ENCODE assay signal across 1 cellular context in the genomic region with DNA sequence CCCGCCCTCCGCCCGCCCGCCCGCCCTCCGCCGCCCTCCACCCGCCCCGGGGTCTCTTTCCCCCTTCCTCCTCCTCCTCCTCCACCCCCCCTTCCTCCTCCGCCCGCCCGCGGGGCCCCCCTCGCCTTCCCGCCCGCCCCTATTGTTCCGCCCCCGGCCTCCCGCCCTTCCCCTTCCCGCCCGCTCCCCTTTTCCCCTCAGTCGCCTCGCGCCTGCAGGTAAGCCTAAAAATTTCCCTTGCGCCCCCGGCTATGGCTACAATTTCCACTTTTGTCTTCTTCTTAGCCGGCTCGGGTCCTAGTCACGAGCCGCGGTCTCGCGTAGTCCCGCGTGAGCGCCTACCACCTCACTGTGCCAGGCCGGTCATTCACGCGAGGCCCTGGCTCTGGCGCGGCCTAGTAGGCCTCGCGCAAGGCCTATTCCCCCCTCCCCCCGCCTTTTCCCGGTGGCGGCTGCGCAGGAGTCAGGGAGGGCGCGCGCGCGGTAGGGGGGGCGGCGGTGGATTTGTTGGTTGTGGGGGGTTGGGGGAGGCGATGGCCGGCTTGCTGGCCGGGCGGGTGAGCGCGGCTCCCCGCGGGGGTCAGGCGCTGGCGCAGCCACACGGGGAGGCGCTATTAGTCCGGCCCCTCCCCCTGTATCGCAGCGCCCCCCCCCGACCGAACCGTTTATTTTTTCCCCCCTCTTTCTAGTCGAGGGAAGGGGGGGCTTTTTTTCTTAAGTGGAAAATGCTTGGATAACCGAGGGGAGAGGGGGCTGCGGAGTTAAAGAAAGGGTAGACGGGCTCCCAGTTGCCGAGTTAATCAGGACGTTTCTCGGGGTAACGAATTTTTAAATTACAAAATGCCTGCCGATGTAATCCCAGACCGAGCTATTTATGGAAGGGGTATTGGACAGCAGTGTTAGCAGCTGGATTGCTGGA.
TF ChIP-seq lines count a peak whose summit lies in the region.

No MANE protein-coding gene starts in this region.

TF ChIP-seq in HepG2, 621 proteins besides CTCF, POLR2A, EP300 and RAD21 (continued from another document and continues in another):
- TF ChIP-seq, protein P1, sequence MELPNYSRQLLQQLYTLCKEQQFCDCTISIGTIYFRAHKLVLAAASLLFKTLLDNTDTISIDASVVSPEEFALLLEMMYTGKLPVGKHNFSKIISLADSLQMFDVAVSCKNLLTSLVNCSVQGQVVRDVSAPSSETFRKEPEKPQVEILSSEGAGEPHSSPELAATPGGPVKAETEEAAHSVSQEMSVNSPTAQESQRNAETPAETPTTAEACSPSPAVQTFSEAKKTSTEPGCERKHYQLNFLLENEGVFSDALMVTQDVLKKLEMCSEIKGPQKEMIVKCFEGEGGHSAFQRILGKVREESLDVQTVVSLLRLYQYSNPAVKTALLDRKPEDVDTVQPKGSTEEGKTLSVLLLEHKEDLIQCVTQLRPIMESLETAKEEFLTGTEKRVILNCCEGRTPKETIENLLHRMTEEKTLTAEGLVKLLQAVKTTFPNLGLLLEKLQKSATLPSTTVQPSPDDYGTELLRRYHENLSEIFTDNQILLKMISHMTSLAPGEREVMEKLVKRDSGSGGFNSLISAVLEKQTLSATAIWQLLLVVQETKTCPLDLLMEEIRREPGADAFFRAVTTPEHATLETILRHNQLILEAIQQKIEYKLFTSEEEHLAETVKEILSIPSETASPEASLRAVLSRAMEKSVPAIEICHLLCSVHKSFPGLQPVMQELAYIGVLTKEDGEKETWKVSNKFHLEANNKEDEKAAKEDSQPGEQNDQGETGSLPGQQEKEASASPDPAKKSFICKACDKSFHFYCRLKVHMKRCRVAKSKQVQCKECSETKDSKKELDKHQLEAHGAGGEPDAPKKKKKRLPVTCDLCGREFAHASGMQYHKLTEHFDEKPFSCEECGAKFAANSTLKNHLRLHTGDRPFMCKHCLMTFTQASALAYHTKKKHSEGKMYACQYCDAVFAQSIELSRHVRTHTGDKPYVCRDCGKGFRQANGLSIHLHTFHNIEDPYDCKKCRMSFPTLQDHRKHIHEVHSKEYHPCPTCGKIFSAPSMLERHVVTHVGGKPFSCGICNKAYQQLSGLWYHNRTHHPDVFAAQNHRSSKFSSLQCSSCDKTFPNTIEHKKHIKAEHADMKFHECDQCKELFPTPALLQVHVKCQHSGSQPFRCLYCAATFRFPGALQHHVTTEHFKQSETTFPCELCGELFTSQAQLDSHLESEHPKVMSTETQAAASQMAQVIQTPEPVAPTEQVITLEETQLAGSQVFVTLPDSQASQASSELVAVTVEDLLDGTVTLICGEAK (IDR thresholded peaks at IDR 0.05): no peak
- TF ChIP-seq, protein P1 (CRISPR knock-in tag; IDR thresholded peaks at IDR 0.05): peak; percentile 70; the same call in 1 of the 2 replicates
- no peak for TF ChIP-seq CEBPB (IDR thresholded peaks at IDR 0.05; ENCODE audit: borderline replicate concordance, low read depth, low read length)
- TF ChIP-seq NCOA2 (CRISPR knock-in tag; IDR thresholded peaks at IDR 0.05): no peak
- no peak for TF ChIP-seq ZFP62 (CRISPR knock-in tag; IDR thresholded peaks at IDR 0.05)
- no peak for TF ChIP-seq NAIF1 (CRISPR knock-in tag; IDR thresholded peaks at IDR 0.05; ENCODE audit: borderline replicate concordance)
- TF ChIP-seq, protein P2, sequence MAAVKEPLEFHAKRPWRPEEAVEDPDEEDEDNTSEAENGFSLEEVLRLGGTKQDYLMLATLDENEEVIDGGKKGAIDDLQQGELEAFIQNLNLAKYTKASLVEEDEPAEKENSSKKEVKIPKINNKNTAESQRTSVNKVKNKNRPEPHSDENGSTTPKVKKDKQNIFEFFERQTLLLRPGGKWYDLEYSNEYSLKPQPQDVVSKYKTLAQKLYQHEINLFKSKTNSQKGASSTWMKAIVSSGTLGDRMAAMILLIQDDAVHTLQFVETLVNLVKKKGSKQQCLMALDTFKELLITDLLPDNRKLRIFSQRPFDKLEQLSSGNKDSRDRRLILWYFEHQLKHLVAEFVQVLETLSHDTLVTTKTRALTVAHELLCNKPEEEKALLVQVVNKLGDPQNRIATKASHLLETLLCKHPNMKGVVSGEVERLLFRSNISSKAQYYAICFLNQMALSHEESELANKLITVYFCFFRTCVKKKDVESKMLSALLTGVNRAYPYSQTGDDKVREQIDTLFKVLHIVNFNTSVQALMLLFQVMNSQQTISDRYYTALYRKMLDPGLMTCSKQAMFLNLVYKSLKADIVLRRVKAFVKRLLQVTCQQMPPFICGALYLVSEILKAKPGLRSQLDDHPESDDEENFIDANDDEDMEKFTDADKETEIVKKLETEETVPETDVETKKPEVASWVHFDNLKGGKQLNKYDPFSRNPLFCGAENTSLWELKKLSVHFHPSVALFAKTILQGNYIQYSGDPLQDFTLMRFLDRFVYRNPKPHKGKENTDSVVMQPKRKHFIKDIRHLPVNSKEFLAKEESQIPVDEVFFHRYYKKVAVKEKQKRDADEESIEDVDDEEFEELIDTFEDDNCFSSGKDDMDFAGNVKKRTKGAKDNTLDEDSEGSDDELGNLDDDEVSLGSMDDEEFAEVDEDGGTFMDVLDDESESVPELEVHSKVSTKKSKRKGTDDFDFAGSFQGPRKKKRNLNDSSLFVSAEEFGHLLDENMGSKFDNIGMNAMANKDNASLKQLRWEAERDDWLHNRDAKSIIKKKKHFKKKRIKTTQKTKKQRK (IDR thresholded peaks at IDR 0.05; ENCODE audit: low read length): no peak
- no peak for TF ChIP-seq ZKSCAN8 (CRISPR knock-in tag; IDR thresholded peaks at IDR 0.05; ENCODE audit: borderline replicate concordance)
- peak; percentile 14; the same call in 1 of the 2 replicates for TF ChIP-seq SP5 (CRISPR knock-in tag; IDR thresholded peaks at IDR 0.05; ENCODE audit: borderline replicate concordance, low read depth)
- TF ChIP-seq ZNF781 (CRISPR knock-in tag; IDR thresholded peaks at IDR 0.05; ENCODE audit: borderline replicate concordance, not compliant biosample characterization): no peak
- TF ChIP-seq, protein P3, sequence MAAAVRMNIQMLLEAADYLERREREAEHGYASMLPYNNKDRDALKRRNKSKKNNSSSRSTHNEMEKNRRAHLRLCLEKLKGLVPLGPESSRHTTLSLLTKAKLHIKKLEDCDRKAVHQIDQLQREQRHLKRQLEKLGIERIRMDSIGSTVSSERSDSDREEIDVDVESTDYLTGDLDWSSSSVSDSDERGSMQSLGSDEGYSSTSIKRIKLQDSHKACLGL (CRISPR knock-in tag; IDR thresholded peaks at IDR 0.05): peak; percentile 69
- TF ChIP-seq, protein P4, sequence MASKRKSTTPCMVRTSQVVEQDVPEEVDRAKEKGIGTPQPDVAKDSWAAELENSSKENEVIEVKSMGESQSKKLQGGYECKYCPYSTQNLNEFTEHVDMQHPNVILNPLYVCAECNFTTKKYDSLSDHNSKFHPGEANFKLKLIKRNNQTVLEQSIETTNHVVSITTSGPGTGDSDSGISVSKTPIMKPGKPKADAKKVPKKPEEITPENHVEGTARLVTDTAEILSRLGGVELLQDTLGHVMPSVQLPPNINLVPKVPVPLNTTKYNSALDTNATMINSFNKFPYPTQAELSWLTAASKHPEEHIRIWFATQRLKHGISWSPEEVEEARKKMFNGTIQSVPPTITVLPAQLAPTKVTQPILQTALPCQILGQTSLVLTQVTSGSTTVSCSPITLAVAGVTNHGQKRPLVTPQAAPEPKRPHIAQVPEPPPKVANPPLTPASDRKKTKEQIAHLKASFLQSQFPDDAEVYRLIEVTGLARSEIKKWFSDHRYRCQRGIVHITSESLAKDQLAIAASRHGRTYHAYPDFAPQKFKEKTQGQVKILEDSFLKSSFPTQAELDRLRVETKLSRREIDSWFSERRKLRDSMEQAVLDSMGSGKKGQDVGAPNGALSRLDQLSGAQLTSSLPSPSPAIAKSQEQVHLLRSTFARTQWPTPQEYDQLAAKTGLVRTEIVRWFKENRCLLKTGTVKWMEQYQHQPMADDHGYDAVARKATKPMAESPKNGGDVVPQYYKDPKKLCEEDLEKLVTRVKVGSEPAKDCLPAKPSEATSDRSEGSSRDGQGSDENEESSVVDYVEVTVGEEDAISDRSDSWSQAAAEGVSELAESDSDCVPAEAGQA (IDR thresholded peaks at IDR 0.05; ENCODE audit: low read depth): no peak
- TF ChIP-seq, protein P4 (CRISPR knock-in tag; IDR thresholded peaks at IDR 0.05; ENCODE audit: borderline replicate concordance): no peak
- no peak for TF ChIP-seq ZNF552 (CRISPR knock-in tag; IDR thresholded peaks at IDR 0.05; ENCODE audit: borderline replicate concordance)
- no peak for TF ChIP-seq RXRA (CRISPR knock-in tag; IDR thresholded peaks at IDR 0.05)
- TF ChIP-seq, protein P5, sequence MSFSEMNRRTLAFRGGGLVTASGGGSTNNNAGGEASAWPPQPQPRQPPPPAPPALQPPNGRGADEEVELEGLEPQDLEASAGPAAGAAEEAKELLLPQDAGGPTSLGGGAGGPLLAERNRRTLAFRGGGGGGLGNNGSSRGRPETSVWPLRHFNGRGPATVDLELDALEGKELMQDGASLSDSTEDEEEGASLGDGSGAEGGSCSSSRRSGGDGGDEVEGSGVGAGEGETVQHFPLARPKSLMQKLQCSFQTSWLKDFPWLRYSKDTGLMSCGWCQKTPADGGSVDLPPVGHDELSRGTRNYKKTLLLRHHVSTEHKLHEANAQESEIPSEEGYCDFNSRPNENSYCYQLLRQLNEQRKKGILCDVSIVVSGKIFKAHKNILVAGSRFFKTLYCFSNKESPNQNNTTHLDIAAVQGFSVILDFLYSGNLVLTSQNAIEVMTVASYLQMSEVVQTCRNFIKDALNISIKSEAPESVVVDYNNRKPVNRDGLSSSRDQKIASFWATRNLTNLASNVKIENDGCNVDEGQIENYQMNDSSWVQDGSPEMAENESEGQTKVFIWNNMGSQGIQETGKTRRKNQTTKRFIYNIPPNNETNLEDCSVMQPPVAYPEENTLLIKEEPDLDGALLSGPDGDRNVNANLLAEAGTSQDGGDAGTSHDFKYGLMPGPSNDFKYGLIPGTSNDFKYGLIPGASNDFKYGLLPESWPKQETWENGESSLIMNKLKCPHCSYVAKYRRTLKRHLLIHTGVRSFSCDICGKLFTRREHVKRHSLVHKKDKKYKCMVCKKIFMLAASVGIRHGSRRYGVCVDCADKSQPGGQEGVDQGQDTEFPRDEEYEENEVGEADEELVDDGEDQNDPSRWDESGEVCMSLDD (CRISPR knock-in tag; IDR thresholded peaks at IDR 0.05; ENCODE audit: borderline replicate concordance): peak; percentile 72; the same call in 1 of the 2 replicates
- peak; percentile 59; the same call in 1 of the 2 replicates for TF ChIP-seq ZNF746 (CRISPR knock-in tag; IDR thresholded peaks at IDR 0.05)
- peak; percentile 56; the same call in 1 of the 2 replicates for TF ChIP-seq HOXD1 (CRISPR knock-in tag; IDR thresholded peaks at IDR 0.05)
- TF ChIP-seq NR1H2 (CRISPR knock-in tag; IDR thresholded peaks at IDR 0.05; ENCODE audit: borderline replicate concordance, low read depth): peak; percentile 73
- TF ChIP-seq TOPORS (CRISPR knock-in tag; IDR thresholded peaks at IDR 0.05): no peak
- TF ChIP-seq ZNF24 (IDR thresholded peaks at IDR 0.05): no peak
- no peak for TF ChIP-seq ZNF619 (CRISPR knock-in tag; IDR thresholded peaks at IDR 0.05)
- peak; percentile 70; the same call in 1 of the 2 replicates for TF ChIP-seq ZNF768 (CRISPR knock-in tag; IDR thresholded peaks at IDR 0.05)
- TF ChIP-seq AGO1 (IDR thresholded peaks at IDR 0.05; ENCODE audit: low read depth, low read length, poor library complexity, severe bottlenecking): no peak
- TF ChIP-seq RBFOX2 (IDR thresholded peaks at IDR 0.05; ENCODE audit: low read depth, low read length): peak; percentile 95
